14 cellular contexts compared by ENCODE assay signal in genomic region chr5:160460377-160461049, GRCh38. TPM values are rescaled to one million over a fixed set of nuclear protein-coding genes. Genes with fewer than 3 reads are reported as not detected.
DNase-seq lines count a peak whose midpoint lies in the region; ATAC-seq, FAIRE-seq and TF ChIP-seq lines count a peak whose summit lies in the region.
"Had no signal": no experiment of that assay in that cellular context is flagged by ENCODE, and none has a peak within 500 bp of the region (broad histone marks: within the 10 kb centered on the region; RNA-seq: fewer than 3 reads in every experiment).

No MANE protein-coding gene starts in this region.

- no peak overlapping the region for H3K4me3 ChIP-seq in AG10803 (ENCODE audit: low read length)
- no peak overlapping the region for H3K4me3 ChIP-seq in GM12875 (ENCODE audit: low read depth, low read length)
- H3K4me3 ChIP-seq in right atrium auricular region, result no peak overlapping the region
- H3K4me3 ChIP-seq: SJSA1 had no signal

- FAIRE-seq in HTR-8/SVneo (lab: Jason Lieb, UNC), result no peak

- in situ Hi-C loops in SK-MEL-5 (cut with HindIII; ENCODE audit: low pct_unique_long_range_greater_than_20kb, low sequenced_read_pairs), result no loop called here

- peaks cover 3% of the 10 kb centered on the region for H3K4me1 ChIP-seq in foreskin keratinocyte
- no peaks in the 10 kb centered on the region for H3K4me1 ChIP-seq in right atrium auricular region

- no peak for ATAC-seq in foreskin keratinocyte
- ATAC-seq: activated T-cell treated with anti-CD3 and anti-CD28 coated beads, Interleukin-2, amount 50 U/mL, for 4 hours had no signal

- H3K27me3 ChIP-seq in foreskin keratinocyte (no peaks in the 10 kb centered on the region), right atrium auricular region (no peaks in the 10 kb centered on the region)

- H3K27ac ChIP-seq in foreskin keratinocyte (no peak overlapping the region), right atrium auricular region (no peak overlapping the region)
- H3K27ac ChIP-seq: SJSA1 had no signal

- H3K36me3 ChIP-seq in right atrium auricular region, result no peaks in the 10 kb centered on the region
- H3K36me3 ChIP-seq: SJSA1 had no signal

- DNase-seq in AG10803 (ENCODE audit: low read depth), result peak; percentile 32
- peak; percentile 33 for DNase-seq in SK-MEL-5 (ENCODE audit: low read depth, low spot score)
- DNase-seq in foreskin keratinocyte, result no peak
- no peak for DNase-seq in NCI-H146 (lab: John Stamatoyannopoulos, UW)
- DNase-seq in activated T-cell treated with anti-CD3 and anti-CD28 coated beads for 4 hours, result no peak
- DNase-seq in HTR-8/SVneo (ENCODE audit: insufficient read length, low spot score), result no peak
- DNase-seq in right atrium auricular region (ENCODE audit: low spot score), result no peak
- DNase-seq: activated B cell treated with CpG ODN at 0.5 μM for 24 hours; activated T-cell treated with anti-CD3 and anti-CD28 coated beads, Interleukin-2, amount 50 U/mL, for 4 hours; NCI-H1105 treated with DMSO at 0.1 percent for 48 hours; NCI-H524 treated with DMSO at 0.1 percent for 48 hours; stimulated activated naive CD4-positive, alpha-beta T cell had no signal

- H3K9me3 ChIP-seq in right atrium auricular region, result no peaks in the 10 kb centered on the region
- H3K9me3 ChIP-seq: SJSA1 had no signal

- no peak; the same call in 1 of the 2 replicates for TF ChIP-seq CTCF in AG10803 (conservative IDR thresholded peaks at IDR 0.05; ENCODE audit: low read length)
- TF ChIP-seq CTCF in GM12875 (IDR thresholded peaks at IDR 0.05; ENCODE audit: borderline replicate concordance, insufficient read depth, low read depth, low read length), result peak; percentile 36; the same call in 1 of the 2 replicates
- peak; percentile 11 for TF ChIP-seq CTCF in foreskin keratinocyte (conservative IDR thresholded peaks at IDR 0.05)
- no peak for TF ChIP-seq CTCF in right atrium auricular region (IDR thresholded peaks at IDR 0.05)

RNA-seq across cellular contexts. Expression of gene PTTG1, which starts 38.9 kb away (rescaled TPM):
- 238 and 294 TPM in 2 replicates for total RNA-seq in SK-MEL-5 (2014; rRNA removed; shearing (Covaris generic))
- polyA plus RNA-seq in SK-MEL-5 (2015; cell fraction: cytosol; rRNA removed), result 277 and 486 TPM in 2 replicates
- 132 and 221 TPM in 2 replicates for polyA plus RNA-seq in SK-MEL-5 (2015; cell fraction: nucleus; rRNA removed)
- total RNA-seq in foreskin keratinocyte, result 183 and 204 TPM in 2 replicates
- polyA plus RNA-seq in foreskin keratinocyte, result 225 and 280 TPM in 2 replicates
- 1 to 10 TPM; 4.0 to 5.9 TPM for total RNA-seq in right atrium auricular region

RNA-seq across cellular contexts. Expression of gene SLU7, which starts 41.6 kb away (rescaled TPM):
- total RNA-seq in SK-MEL-5 (2014; rRNA removed; shearing (Covaris generic)), result 66.9 and 70.7 TPM in 2 replicates
- 59.7 and 70.1 TPM in 2 replicates for polyA plus RNA-seq in SK-MEL-5 (2015; cell fraction: cytosol; rRNA removed)
- polyA plus RNA-seq in SK-MEL-5 (2015; cell fraction: nucleus; rRNA removed), result 32.4 and 33.6 TPM in 2 replicates
- total RNA-seq in foreskin keratinocyte, result 33.9 and 36.7 TPM in 2 replicates
- polyA plus RNA-seq in foreskin keratinocyte, result 26.4 and 26.6 TPM in 2 replicates
- total RNA-seq in right atrium auricular region, result 10 to 100 TPM; 55.0 to 55.2 TPM

Comparison
In these comparisons a context has a peak if more than half of its experiments do, and no peak if none do; other contexts are left out.
1. DNase-seq: peak in AG10803 (single experiment) and SK-MEL-5 (single experiment); none in foreskin keratinocyte (0 of 2), NCI-H146 (single experiment), activated T-cell treated with anti-CD3 and anti-CD28 coated beads for 4 hours (single experiment), HTR-8/SVneo (single experiment) and right atrium auricular region (single experiment).
2. CTCF ChIP-seq: peak in GM12875 (single experiment) and foreskin keratinocyte (single experiment); none in AG10803 (single experiment) and right atrium auricular region (0 of 2).
3. RNA of gene PTTG1, which starts 38.9 kb away (total RNA-seq): 238 to 294 TPM in SK-MEL-5 and 183 to 204 TPM in foreskin keratinocyte; 4.0 to 5.9 TPM in right atrium auricular region; every median in the first group is over 10 times any median in the second.